Comparison of ENCODE assay signal across 9 cellular contexts in genomic region chr10:23437987-23438546, GRCh38. TPM values are rescaled to one million over a fixed set of nuclear protein-coding genes. Genes with fewer than 3 reads are reported as not detected.
DNase-seq lines count a peak whose midpoint lies in the region; ATAC-seq, FAIRE-seq and TF ChIP-seq lines count a peak whose summit lies in the region.
"Had no signal": no experiment of that assay in that cellular context is flagged by ENCODE, and none has a peak within 500 bp of the region (broad histone marks: within the 10 kb centered on the region; RNA-seq: fewer than 3 reads in every experiment).

No MANE protein-coding gene starts in this region.

- no peak for TF ChIP-seq CTCF in A549 (IDR thresholded peaks at IDR 0.05)
- TF ChIP-seq CTCF in choroid plexus epithelial cell (conservative IDR thresholded peaks at IDR 0.05; ENCODE audit: low read depth, low read length) = no peak

- no peaks in the 10 kb centered on the region for H3K36me3 ChIP-seq in muscle layer of duodenum (ENCODE audit: control insufficient read depth in 1 of 2, insufficient read depth in 2 of 2, low read length in 2 of 2)

- TF ChIP-seq EP300 in A549 (IDR thresholded peaks at IDR 0.05) = no peak

- no peak for TF ChIP-seq POLR2A in A549 (IDR thresholded peaks at IDR 0.05; ENCODE audit: low read length)

- no peak for FAIRE-seq in A549 (lab: Jason Lieb, UNC)
- FAIRE-seq: frontal cortex had no signal

- TF ChIP-seq RAD21 in A549 (conservative IDR thresholded peaks at IDR 0.05 in 1 of 2, IDR thresholded peaks at IDR 0.05 in 1 of 2) = no peak

- ATAC-seq in A549 = no peak
- ATAC-seq in GM18868 (IDR thresholded peaks at IDR 0.05; ENCODE audit: unreplicated experiment) = no peak
- ATAC-seq in GM21528 (IDR thresholded peaks at IDR 0.05; ENCODE audit: low FRiP score, unreplicated experiment) = no peak
- no peak for ATAC-seq in HG03159 (IDR thresholded peaks at IDR 0.05; ENCODE audit: unreplicated experiment)

- WGBS in A549 (ENCODE audit: missing lambda C conversion rate) = 96% methylated on average over 20 of the region's 20 CpGs

- POLR2A ChIA-PET in A549 (lab: Yijun Ruan, JAX) = no interaction called here

- no peaks in the 10 kb centered on the region for H3K27me3 ChIP-seq in muscle layer of duodenum (ENCODE audit: low read depth, low read length)

- H3K9me3 ChIP-seq in A549 = no peaks in the 10 kb centered on the region
- H3K9me3 ChIP-seq in muscle layer of duodenum (ENCODE audit: control insufficient read depth in 1 of 2, low read length in 2 of 2) = no peaks in the 10 kb centered on the region

- H3K4me3 ChIP-seq in A549 = peak overlapping the region; percentile 83
- H3K4me3 ChIP-seq in Jurkat, Clone E6-1 (ENCODE audit: low read length) = peak overlapping the region; percentile 70
- peak overlapping the region; percentile 63 for H3K4me3 ChIP-seq in choroid plexus epithelial cell (ENCODE audit: low read depth, low read length)
- H3K4me3 ChIP-seq in muscle layer of duodenum (ENCODE audit: low read depth in 1 of 2, low read length in 2 of 2) = peak overlapping the region; percentile 65

- H3K4me1 ChIP-seq in A549 = peaks cover 17% of the 10 kb centered on the region; the same call in 2 of the 3 replicates
- H3K4me1 ChIP-seq in muscle layer of duodenum (ENCODE audit: control insufficient read depth in 1 of 2, insufficient read depth in 2 of 2, low read length in 2 of 2) = peaks cover 6 to 20% of the 10 kb centered on the region in 2 donors

- H3K27ac ChIP-seq in A549 (peak overlapping the region; percentile 77 to 89), muscle layer of duodenum (ENCODE audit: low read length) (peak overlapping the region; percentile 71)

- CTCF ChIA-PET in A549 (lab: Yijun Ruan, JAX) = interaction anchor here (0.6 to 1.6 kb wide), 4 partner anchors 80 to 101 kb away, joined by 3 to 6 read pairs (median 4); partner anchors contain the start of gene C10orf67

- H3K4me2 ChIP-seq in A549 = peak overlapping the region; percentile 71

- no peak for DNase-seq in A549 (ENCODE audit: low read depth in 1 of 2, low spot score in 1 of 2)
- no peak for DNase-seq in Jurkat, Clone E6-1 (ENCODE audit: low read depth, low spot score)
- DNase-seq in choroid plexus epithelial cell (ENCODE audit: low read depth) = no peak
- DNase-seq in NCI-H2081 treated with DMSO at 0.1 percent for 48 hours (lab: John Stamatoyannopoulos, UW) = no peak

TF ChIP-seq in A549, 52 proteins besides CTCF, POLR2A, EP300 and RAD21:
- no peak for TF ChIP-seq HOXA7 (CRISPR knock-in tag; IDR thresholded peaks at IDR 0.05)
- no peak for TF ChIP-seq FOSB (CRISPR knock-in tag; IDR thresholded peaks at IDR 0.05)
- TF ChIP-seq HMGXB4 (CRISPR knock-in tag; IDR thresholded peaks at IDR 0.05; ENCODE audit: borderline replicate concordance) = no peak
- no peak for TF ChIP-seq KDM1A (IDR thresholded peaks at IDR 0.05; ENCODE audit: low read depth)
- no peak for TF ChIP-seq REST (IDR thresholded peaks at IDR 0.05)
- TF ChIP-seq SMC3 (IDR thresholded peaks at IDR 0.05) = no peak
- no peak for TF ChIP-seq POLR2AphosphoS2 (conservative IDR thresholded peaks at IDR 0.05; ENCODE audit: low read length)
- no peak for TF ChIP-seq RCOR1 (IDR thresholded peaks at IDR 0.05; ENCODE audit: low read depth, low read length)
- TF ChIP-seq ZSCAN20 (CRISPR knock-in tag; IDR thresholded peaks at IDR 0.05) = no peak
- TF ChIP-seq HEYL (CRISPR knock-in tag; IDR thresholded peaks at IDR 0.05) = no peak
- TF ChIP-seq ELK1 (IDR thresholded peaks at IDR 0.05; ENCODE audit: low read depth, low read length) = no peak
- TF ChIP-seq CBX2 (IDR thresholded peaks at IDR 0.05; ENCODE audit: borderline replicate concordance, low read depth) = no peak
- TF ChIP-seq ATOH8 (CRISPR knock-in tag; IDR thresholded peaks at IDR 0.05; ENCODE audit: low read depth) = no peak
- TF ChIP-seq RFX5 (IDR thresholded peaks at IDR 0.05) = no peak
- no peak for TF ChIP-seq SREBF2 (IDR thresholded peaks at IDR 0.05)
- no peak for TF ChIP-seq CBX8 (IDR thresholded peaks at IDR 0.05)
- TF ChIP-seq RARB (CRISPR knock-in tag; IDR thresholded peaks at IDR 0.05) = no peak
- TF ChIP-seq E2F6 (IDR thresholded peaks at IDR 0.05; ENCODE audit: borderline replicate concordance, low read depth) = no peak; the same call in 1 of the 2 replicates

RNA-seq across cellular contexts. Expression of gene OTUD1, which starts 0.8 kb away (rescaled TPM):
- polyA plus RNA-seq in A549 (2011; rRNA removed) (2.3 and 2.4 TPM in 2 replicates), A549 (2017; fragmentation: RNase III; extraction: RNeasy Plus Mini Kit Qiagen cat#74134 plus additional on column Dnase treatment) (1.8 to 2.5 TPM (median 2.4 TPM) in 3 replicates)
- 0.99 and 1.4 TPM in 2 replicates for polyA plus RNA-seq in A549 (2012; cell fraction: cytosol; rRNA removed)
- 1.1 and 1.3 TPM in 2 replicates for polyA plus RNA-seq in A549 (2012; cell fraction: nucleus; rRNA removed)
- 2.1 and 2.3 TPM in 2 replicates for polyA minus RNA-seq in A549 (2011; rRNA and poly(A)+ RNA removed)
- polyA plus RNA-seq in Jurkat, Clone E6-1 (2012; ENCODE audit: insufficient read depth, insufficient read length) = 2.8 TPM
